8 cellular contexts compared by ENCODE assay signal in genomic region chr10:102647433-102648268, GRCh38. TPM values are rescaled to one million over a fixed set of nuclear protein-coding genes. Genes with fewer than 3 reads are reported as not detected.
DNase-seq lines count a peak whose midpoint lies in the region; ATAC-seq, FAIRE-seq and TF ChIP-seq lines count a peak whose summit lies in the region.
"Had no signal": no experiment of that assay in that cellular context is flagged by ENCODE, and none has a peak within 500 bp of the region (broad histone marks: within the 10 kb centered on the region; RNA-seq: fewer than 3 reads in every experiment).

No MANE protein-coding gene starts in this region.

- H3K27me3 ChIP-seq in IMR-90 (ENCODE audit: control insufficient read depth, insufficient read depth, low read length) (no peaks in the 10 kb centered on the region), ascending aorta (no peaks in the 10 kb centered on the region), stomach (no peaks in the 10 kb centered on the region)

- no peak overlapping the region for H2BK20ac ChIP-seq in IMR-90 (ENCODE audit: low read depth, low read length)

- peak overlapping the region; percentile 81 for H3K4me2 ChIP-seq in IMR-90 (ENCODE audit: low read depth, low read length)

- H2BK15ac ChIP-seq in IMR-90 (ENCODE audit: low read depth, low read length): no peak overlapping the region

- no peaks in the 10 kb centered on the region for H3K9me3 ChIP-seq in IMR-90 (ENCODE audit: control insufficient read depth, insufficient read depth, low read length)
- H3K9me3 ChIP-seq in ascending aorta: no peaks in the 10 kb centered on the region
- H3K9me3 ChIP-seq in kidney (ENCODE audit: control insufficient read depth in 1 of 2, low read length in 2 of 2): no peaks in the 10 kb centered on the region
- H3K9me3 ChIP-seq in stomach: no peaks in the 10 kb centered on the region

- peak overlapping the region; percentile 48; the same call in 1 of the 2 replicates for H4K91ac ChIP-seq in IMR-90 (ENCODE audit: insufficient read depth, low read depth, low read length)

- BruUV-seq in IMR-90 (replicated peaks; lab: Mats Ljungman, UMichigan): no TSS peak

- no peak for FAIRE-seq in kidney (lab: Jason Lieb, UNC)

- no peak for TF ChIP-seq EP300 in stomach (IDR thresholded peaks at IDR 0.05)

- peak overlapping the region; percentile 81; the same call in 1 of the 2 replicates for H3K23ac ChIP-seq in IMR-90 (ENCODE audit: low read depth, low read length)

- DNase-seq in IMR-90 (no peak), ascending aorta (ENCODE audit: low spot score in 2 of 2) (no peak), kidney (peak; percentile 57), stomach (no peak), DMS153 treated with DMSO at 0.1 percent for 48 hours (lab: John Stamatoyannopoulos, UW; ENCODE audit: unreplicated experiment) (no peak), NCI-H446 treated with DMSO at 0.1 percent for 48 hours (lab: John Stamatoyannopoulos, UW) (no peak)
- DNase-seq: SW 1271 had no signal

- H3K4me3 ChIP-seq in IMR-90 (ENCODE audit: insufficient read depth, low read depth, low read length): peak overlapping the region; percentile 77
- H3K4me3 ChIP-seq in ascending aorta: peak overlapping the region; percentile 97
- peak overlapping the region; percentile 78 to 97 for H3K4me3 ChIP-seq in kidney (ENCODE audit: low read length in 2 of 2)
- peak overlapping the region; percentile 77 to 97 (median 89) for H3K4me3 ChIP-seq in stomach

- H4K5ac ChIP-seq in IMR-90 (ENCODE audit: low read depth, low read length): no peak overlapping the region

- H2AK9ac ChIP-seq in IMR-90 (replicated peaks; ENCODE audit: low read depth, low read length, poor library complexity): peak overlapping the region; percentile 35

- in situ Hi-C loops in IMR-90 (cut with MboI; ENCODE audit: low sequenced_read_pairs): no loop called here

- CTCF ChIA-PET in IMR-90 (lab: Yijun Ruan, JAX): no interaction called here

- peaks cover 39% of the 10 kb centered on the region for H3K9me1 ChIP-seq in IMR-90 (ENCODE audit: insufficient read depth, low read length)

- no peak overlapping the region for H3K56ac ChIP-seq in IMR-90 (ENCODE audit: extremely low read depth, insufficient read depth, low read length)

- 83% methylated on average over 6 of the region's 7 CpGs; no CpG with 5 or more reads in 1 of the 2 experiments for WGBS in IMR-90 (ENCODE audit: extremely low coverage in 2 of 2, insufficient read length in 1 of 2), 2 experiments
- WGBS in stomach, 5 donors: 33 to 46% (median 39%) methylated on average over 6 to 7 of the region's 7 CpGs

- H3K4me1 ChIP-seq in IMR-90 (ENCODE audit: control insufficient read depth, insufficient read depth, low read length) (peaks cover 40% of the 10 kb centered on the region), ascending aorta (peaks cover 34 to 54% of the 10 kb centered on the region in 2 donors), kidney (ENCODE audit: control insufficient read depth in 1 of 2, insufficient read depth in 1 of 2, low read depth in 1 of 2, low read length in 2 of 2) (peaks cover 47 to 61% of the 10 kb centered on the region in 2 donors), stomach (peaks cover 57 to 76% (median 66%) of the 10 kb centered on the region in 4 donors)

- H3K27ac ChIP-seq in IMR-90 (ENCODE audit: insufficient read depth, low read length) (peak overlapping the region; percentile 92; the same call in 1 of the 2 replicates), ascending aorta (peak overlapping the region; percentile 98), kidney (ENCODE audit: low read depth in 2 of 2, low read length in 2 of 2) (peak overlapping the region; percentile 2 to 97), stomach (peak overlapping the region; percentile 86 to 100 (median 99))

- no peak for TF ChIP-seq POLR2A in IMR-90 (IDR thresholded peaks at IDR 0.05; ENCODE audit: low read depth, low read length)
- no peak for TF ChIP-seq POLR2A in stomach (IDR thresholded peaks at IDR 0.05)

- no peak for TF ChIP-seq RAD21 in IMR-90 (IDR thresholded peaks at IDR 0.05; ENCODE audit: low read length)

- H2BK120ac ChIP-seq in IMR-90 (ENCODE audit: low read depth, low read length): peak overlapping the region; percentile 76; the same call in 1 of the 2 replicates

- peaks cover 83% of the 10 kb centered on the region for H4K20me1 ChIP-seq in IMR-90 (ENCODE audit: insufficient read depth, low read length)

- H3K18ac ChIP-seq in IMR-90 (ENCODE audit: low read depth, low read length): no peak overlapping the region

- dilution Hi-C loops in IMR-90 (cut with HindIII; ENCODE audit: low sequenced_read_pairs, unreplicated experiment): no loop called here

- intact Hi-C loops in IMR-90 (cut with micrococcal nuclease) (loop anchor here (2.0 to 10.0 kb wide), 2 partner anchors 29 to 253 kb away; partner anchors contain the start of gene NFKB2), ascending aorta (cut with DNase I) (loop anchor here (2.0 to 10.0 kb wide), 4 partner anchors 21 to 1643 kb away; partner anchors contain the start of genes ARL3 and SFXN2), kidney (cut with DNase I) (no loop called here), stomach (cut with DNase I; ENCODE audit: low total_unique reads) (no loop called here)

- H3K14ac ChIP-seq in IMR-90 (replicated peaks; ENCODE audit: low read depth, low read length): peak overlapping the region; percentile 84

- peak overlapping the region; percentile 72 for H3K4ac ChIP-seq in IMR-90 (ENCODE audit: low read depth, low read length)

- H3K9ac ChIP-seq in IMR-90 (ENCODE audit: low read depth, low read length) (peak overlapping the region; percentile 40; the same call in 1 of the 2 replicates), kidney (ENCODE audit: low read length in 2 of 2) (peak overlapping the region; percentile 8 to 97)

- peaks cover 0 to 70% of the 10 kb centered on the region in 2 experiments; a peak in 2 of 4 replicates for H3K79me1 ChIP-seq in IMR-90 (ENCODE audit: low read depth in 1 of 2, low read length in 2 of 2)

- no peak for ATAC-seq in IMR-90 (ENCODE audit: low read depth)
- ATAC-seq in HG02642 (IDR thresholded peaks at IDR 0.05; ENCODE audit: poor library complexity, unreplicated experiment): no peak

- H2AFZ ChIP-seq in IMR-90 (replicated peaks; ENCODE audit: low read length, poor library complexity): no peak overlapping the region

- TF ChIP-seq CTCF in IMR-90 (conservative IDR thresholded peaks at IDR 0.05; ENCODE audit: low read depth, low read length) (no peak), ascending aorta (IDR thresholded peaks at IDR 0.05) (no peak), kidney (IDR thresholded peaks at IDR 0.05; ENCODE audit: borderline replicate concordance, extremely low read depth, insufficient read depth) (no peak), stomach (IDR thresholded peaks at IDR 0.05) (no peak)

- no peak overlapping the region; a peak in 1 of 4 replicates for H4K8ac ChIP-seq in IMR-90 (ENCODE audit: low read depth in 2 of 2, low read length in 2 of 2)

- H3K36me3 ChIP-seq in IMR-90 (ENCODE audit: control insufficient read depth, insufficient read depth, low read length): peaks cover 28% of the 10 kb centered on the region
- peaks cover 7 to 18% of the 10 kb centered on the region in 2 donors for H3K36me3 ChIP-seq in ascending aorta
- peaks cover 4 to 16% of the 10 kb centered on the region in 2 donors for H3K36me3 ChIP-seq in kidney (ENCODE audit: control insufficient read depth in 1 of 2, insufficient read depth in 2 of 2, low read length in 2 of 2)
- peaks cover 0 to 33% (median 28%) of the 10 kb centered on the region in 4 donors for H3K36me3 ChIP-seq in stomach

- H2AK5ac ChIP-seq in IMR-90 (ENCODE audit: low read depth, low read length): peak overlapping the region; percentile 40

- POLR2A ChIA-PET in IMR-90 (lab: Charles Lee; ENCODE audit: unreplicated experiment): no interaction called here

- H2BK5ac ChIP-seq in IMR-90 (ENCODE audit: low read depth, low read length, poor library complexity, severe bottlenecking): no peak overlapping the region

TF ChIP-seq in IMR-90, 13 proteins besides CTCF, POLR2A, EP300 and RAD21:
- no peak for TF ChIP-seq BHLHE40 (IDR thresholded peaks at IDR 0.05; ENCODE audit: low read depth, low read length)
- no peak for TF ChIP-seq MAZ (IDR thresholded peaks at IDR 0.05; ENCODE audit: borderline replicate concordance, low read depth, low read length)
TF ChIP-seq in IMR-90: peak in this region for 0.

RNA-seq across cellular contexts. Expression of gene TRIM8, which starts 3.4 kb away (rescaled TPM):
- 25.5 and 30.0 TPM in 2 replicates for total RNA-seq in IMR-90 (2012; rRNA removed)
- polyA plus RNA-seq in IMR-90 (2012; rRNA removed): 124 and 126 TPM in 2 replicates
- 102 and 174 TPM in 2 replicates for polyA plus RNA-seq in IMR-90 (2012; cell fraction: cytosol; rRNA removed)
- polyA plus RNA-seq in IMR-90 (2012; cell fraction: nucleus; rRNA removed; ENCODE audit: low replicate concordance): 82.9 and 135 TPM in 2 replicates
- 216 TPM for total RNA-seq in ascending aorta
- total RNA-seq in kidney: 198 TPM
- polyA plus RNA-seq in kidney (ENCODE audit: insufficient read depth, low read depth, low replicate concordance): 160 TPM
- 100 to 1,000 TPM in 3 of 5 donors, 10 to 100 TPM in 2; 40.0 to 253 (median 149) TPM for total RNA-seq in stomach
- polyA plus RNA-seq in stomach: 10 to 100 TPM; 45.6 to 83.2 (median 68.4) TPM

Comparison
In these comparisons a context has a peak if more than half of its experiments do, and no peak if none do; other contexts are left out.
1. intact Hi-C loops: an anchor here in IMR-90 (2.0 to 10.0 kb wide) and ascending aorta (2.0 to 10.0 kb wide); none called in kidney and stomach.